Comparison of ENCODE assay signal across 1 cellular context in the genomic region with DNA sequence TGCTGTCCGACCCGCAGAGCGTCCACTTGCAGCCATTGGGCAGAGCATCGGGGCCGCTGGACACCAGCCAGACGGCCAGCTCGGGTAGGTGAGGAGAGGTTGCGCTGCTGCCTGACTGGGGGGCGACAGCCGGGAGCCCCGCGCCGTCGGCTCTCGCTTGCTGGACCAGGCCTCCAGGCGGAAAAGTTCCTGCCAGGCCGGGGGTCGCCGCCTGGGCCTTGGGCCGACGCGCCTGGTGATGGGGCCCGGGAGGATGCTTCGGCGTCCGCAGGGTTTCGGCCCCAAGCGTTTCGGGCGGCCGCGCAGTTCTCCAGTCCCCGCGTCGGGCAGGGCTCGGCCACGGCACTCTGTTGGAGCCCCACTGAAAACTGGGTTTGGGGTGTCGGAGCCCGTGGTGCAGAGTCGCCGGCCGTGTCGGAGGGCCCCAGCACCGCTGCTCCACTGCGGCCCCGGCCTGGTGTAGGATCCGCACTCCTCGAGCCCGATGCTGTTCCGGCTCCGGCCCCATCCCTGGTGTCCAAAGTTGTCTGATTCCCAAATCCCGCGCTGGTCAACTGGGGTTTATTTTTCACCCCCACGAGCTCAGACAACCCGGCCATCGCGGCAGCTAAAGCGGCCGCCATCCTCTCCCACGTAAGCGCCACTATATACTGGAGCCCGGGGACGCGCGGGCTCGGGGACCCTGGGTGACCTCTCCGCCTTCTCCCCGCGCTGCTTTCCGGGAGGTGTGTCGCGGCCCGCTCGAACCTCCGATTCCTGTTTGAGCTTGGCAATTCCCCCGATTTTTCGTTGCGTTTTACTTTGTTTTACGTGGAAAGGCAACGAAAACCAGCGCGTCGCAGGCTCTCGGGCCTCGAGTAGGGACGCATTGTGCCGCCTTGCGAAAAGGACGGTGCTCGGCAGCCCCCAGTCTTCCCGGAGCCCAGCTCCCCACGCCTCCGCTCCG.
TF ChIP-seq lines count a peak whose summit lies in the region.

No MANE protein-coding gene starts in this region.

TF ChIP-seq in HepG2, 621 proteins besides CTCF, POLR2A, EP300 and RAD21:
- TF ChIP-seq ZNF124 (CRISPR knock-in tag; IDR thresholded peaks at IDR 0.05), result no peak
- TF ChIP-seq RFX1 (IDR thresholded peaks at IDR 0.05), result no peak
- no peak for TF ChIP-seq KMT2A (CRISPR knock-in tag; IDR thresholded peaks at IDR 0.05)
- TF ChIP-seq ZNF678 (CRISPR knock-in tag; IDR thresholded peaks at IDR 0.05), result no peak
- TF ChIP-seq SIN3A (IDR thresholded peaks at IDR 0.05; ENCODE audit: borderline replicate concordance, low read depth, low read length), result no peak
- TF ChIP-seq, protein P1, sequence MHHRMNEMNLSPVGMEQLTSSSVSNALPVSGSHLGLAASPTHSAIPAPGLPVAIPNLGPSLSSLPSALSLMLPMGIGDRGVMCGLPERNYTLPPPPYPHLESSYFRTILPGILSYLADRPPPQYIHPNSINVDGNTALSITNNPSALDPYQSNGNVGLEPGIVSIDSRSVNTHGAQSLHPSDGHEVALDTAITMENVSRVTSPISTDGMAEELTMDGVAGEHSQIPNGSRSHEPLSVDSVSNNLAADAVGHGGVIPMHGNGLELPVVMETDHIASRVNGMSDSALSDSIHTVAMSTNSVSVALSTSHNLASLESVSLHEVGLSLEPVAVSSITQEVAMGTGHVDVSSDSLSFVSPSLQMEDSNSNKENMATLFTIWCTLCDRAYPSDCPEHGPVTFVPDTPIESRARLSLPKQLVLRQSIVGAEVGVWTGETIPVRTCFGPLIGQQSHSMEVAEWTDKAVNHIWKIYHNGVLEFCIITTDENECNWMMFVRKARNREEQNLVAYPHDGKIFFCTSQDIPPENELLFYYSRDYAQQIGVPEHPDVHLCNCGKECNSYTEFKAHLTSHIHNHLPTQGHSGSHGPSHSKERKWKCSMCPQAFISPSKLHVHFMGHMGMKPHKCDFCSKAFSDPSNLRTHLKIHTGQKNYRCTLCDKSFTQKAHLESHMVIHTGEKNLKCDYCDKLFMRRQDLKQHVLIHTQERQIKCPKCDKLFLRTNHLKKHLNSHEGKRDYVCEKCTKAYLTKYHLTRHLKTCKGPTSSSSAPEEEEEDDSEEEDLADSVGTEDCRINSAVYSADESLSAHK (CRISPR knock-in tag; IDR thresholded peaks at IDR 0.05; ENCODE audit: borderline replicate concordance), result no peak
- no peak for TF ChIP-seq ZNF318 (CRISPR knock-in tag; IDR thresholded peaks at IDR 0.05)
- no peak for TF ChIP-seq GMEB2 (CRISPR knock-in tag; IDR thresholded peaks at IDR 0.05; ENCODE audit: low read depth)
- TF ChIP-seq ZNF180 (CRISPR knock-in tag; IDR thresholded peaks at IDR 0.05; ENCODE audit: borderline replicate concordance, low read depth), result no peak
- no peak for TF ChIP-seq SP4 (CRISPR knock-in tag; IDR thresholded peaks at IDR 0.05)
- TF ChIP-seq ZBTB33 (CRISPR knock-in tag; IDR thresholded peaks at IDR 0.05), result no peak
- no peak for TF ChIP-seq HOXA5 (CRISPR knock-in tag; IDR thresholded peaks at IDR 0.05)
- TF ChIP-seq MED8 (CRISPR knock-in tag; IDR thresholded peaks at IDR 0.05; ENCODE audit: insufficient replicate concordance), result no peak
- no peak for TF ChIP-seq SYNCRIP (IDR thresholded peaks at IDR 0.05; ENCODE audit: insufficient read depth, low read depth, low read length)
- no peak for TF ChIP-seq ZNF382 (CRISPR knock-in tag; IDR thresholded peaks at IDR 0.05; ENCODE audit: borderline replicate concordance)
- TF ChIP-seq, protein P2, sequence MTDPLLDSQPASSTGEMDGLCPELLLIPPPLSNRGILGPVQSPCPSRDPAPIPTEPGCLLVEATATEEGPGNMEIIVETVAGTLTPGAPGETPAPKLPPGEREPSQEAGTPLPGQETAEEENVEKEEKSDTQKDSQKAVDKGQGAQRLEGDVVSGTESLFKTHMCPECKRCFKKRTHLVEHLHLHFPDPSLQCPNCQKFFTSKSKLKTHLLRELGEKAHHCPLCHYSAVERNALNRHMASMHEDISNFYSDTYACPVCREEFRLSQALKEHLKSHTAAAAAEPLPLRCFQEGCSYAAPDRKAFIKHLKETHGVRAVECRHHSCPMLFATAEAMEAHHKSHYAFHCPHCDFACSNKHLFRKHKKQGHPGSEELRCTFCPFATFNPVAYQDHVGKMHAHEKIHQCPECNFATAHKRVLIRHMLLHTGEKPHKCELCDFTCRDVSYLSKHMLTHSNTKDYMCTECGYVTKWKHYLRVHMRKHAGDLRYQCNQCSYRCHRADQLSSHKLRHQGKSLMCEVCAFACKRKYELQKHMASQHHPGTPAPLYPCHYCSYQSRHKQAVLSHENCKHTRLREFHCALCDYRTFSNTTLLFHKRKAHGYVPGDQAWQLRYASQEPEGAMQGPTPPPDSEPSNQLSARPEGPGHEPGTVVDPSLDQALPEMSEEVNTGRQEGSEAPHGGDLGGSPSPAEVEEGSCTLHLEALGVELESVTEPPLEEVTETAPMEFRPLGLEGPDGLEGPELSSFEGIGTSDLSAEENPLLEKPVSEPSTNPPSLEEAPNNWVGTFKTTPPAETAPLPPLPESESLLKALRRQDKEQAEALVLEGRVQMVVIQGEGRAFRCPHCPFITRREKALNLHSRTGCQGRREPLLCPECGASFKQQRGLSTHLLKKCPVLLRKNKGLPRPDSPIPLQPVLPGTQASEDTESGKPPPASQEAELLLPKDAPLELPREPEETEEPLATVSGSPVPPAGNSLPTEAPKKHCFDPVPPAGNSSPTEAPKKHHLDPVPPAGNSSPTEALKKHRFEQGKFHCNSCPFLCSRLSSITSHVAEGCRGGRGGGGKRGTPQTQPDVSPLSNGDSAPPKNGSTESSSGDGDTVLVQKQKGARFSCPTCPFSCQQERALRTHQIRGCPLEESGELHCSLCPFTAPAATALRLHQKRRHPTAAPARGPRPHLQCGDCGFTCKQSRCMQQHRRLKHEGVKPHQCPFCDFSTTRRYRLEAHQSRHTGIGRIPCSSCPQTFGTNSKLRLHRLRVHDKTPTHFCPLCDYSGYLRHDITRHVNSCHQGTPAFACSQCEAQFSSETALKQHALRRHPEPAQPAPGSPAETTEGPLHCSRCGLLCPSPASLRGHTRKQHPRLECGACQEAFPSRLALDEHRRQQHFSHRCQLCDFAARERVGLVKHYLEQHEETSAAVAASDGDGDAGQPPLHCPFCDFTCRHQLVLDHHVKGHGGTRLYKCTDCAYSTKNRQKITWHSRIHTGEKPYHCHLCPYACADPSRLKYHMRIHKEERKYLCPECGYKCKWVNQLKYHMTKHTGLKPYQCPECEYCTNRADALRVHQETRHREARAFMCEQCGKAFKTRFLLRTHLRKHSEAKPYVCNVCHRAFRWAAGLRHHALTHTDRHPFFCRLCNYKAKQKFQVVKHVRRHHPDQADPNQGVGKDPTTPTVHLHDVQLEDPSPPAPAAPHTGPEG (CRISPR knock-in tag; IDR thresholded peaks at IDR 0.05), result no peak
- TF ChIP-seq MEIS1 (CRISPR knock-in tag; IDR thresholded peaks at IDR 0.05; ENCODE audit: borderline replicate concordance), result no peak
- TF ChIP-seq FOSL2 (CRISPR knock-in tag; IDR thresholded peaks at IDR 0.05), result no peak
